In the genomic region with DNA sequence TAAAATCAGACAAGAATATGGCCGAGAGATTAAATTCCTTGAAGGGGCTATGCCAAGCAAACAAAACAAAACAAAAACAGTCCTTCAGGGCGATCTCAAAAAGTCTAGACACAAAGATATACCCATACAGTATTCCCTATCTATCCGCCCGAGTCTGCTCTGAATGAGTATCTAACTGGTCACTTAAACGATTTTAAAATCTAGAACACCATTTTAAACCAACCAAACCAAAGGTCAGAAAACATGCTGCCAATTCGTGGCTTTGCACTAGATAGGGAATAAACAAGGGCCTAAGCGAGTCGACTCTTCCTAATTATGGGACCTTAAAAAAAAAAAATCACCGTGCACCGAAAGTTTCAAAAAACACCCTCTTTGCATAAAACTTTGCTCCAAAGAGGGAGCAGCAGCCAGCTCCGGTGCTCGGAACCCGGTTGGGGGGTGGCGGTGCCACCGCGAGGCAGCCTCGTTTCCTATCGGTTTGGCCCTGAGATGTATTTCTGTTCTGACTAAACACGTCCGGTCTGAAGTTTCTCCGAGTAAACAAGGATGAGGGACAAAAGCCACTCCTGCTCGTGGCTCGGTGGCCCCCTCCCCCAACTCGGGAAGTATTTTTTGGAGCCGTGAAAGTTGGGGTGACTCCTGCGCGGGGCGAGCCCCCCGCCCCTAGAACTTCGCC, we compare ENCODE assay signal across 8 cellular contexts. TPM values are rescaled to one million over a fixed set of nuclear protein-coding genes. Genes with fewer than 3 reads are reported as not detected.
DNase-seq lines count a peak whose midpoint lies in the region; ATAC-seq lines count a peak whose summit lies in the region.

No MANE protein-coding gene starts in this region.

- ATAC-seq in GM18909 (IDR thresholded peaks at IDR 0.05; ENCODE audit: poor library complexity, unreplicated experiment) = peak; percentile 36
- ATAC-seq in HG03432 (IDR thresholded peaks at IDR 0.05; ENCODE audit: unreplicated experiment) = peak; percentile 36
- ATAC-seq in sciatic nerve = peak; percentile 3

- intact Hi-C loops in sciatic nerve (cut with DNase I) = loop anchor here (10.0 kb wide), 1 partner anchor 151 kb away; a partner anchor contains a TSS

- DNase-seq in Ammon's horn (ENCODE audit: low spot score) (peak; percentile 61), T-helper 1 cell (peak; percentile 30 to 88 (median 56)), amniotic stem cell (lab: John Stamatoyannopoulos, UW) (peak; percentile 21), hippocampal formation (lab: John Stamatoyannopoulos, UW) (peak; percentile 61 to 68), sciatic nerve (ENCODE audit: low spot score) (peak; percentile 76), iPS-NIHi7 (ENCODE audit: extremely low spot score) (no peak)

RNA-seq across cellular contexts. Expression of a gene that starts 1.8 kb away (rescaled TPM):
- total RNA-seq in sciatic nerve = 304 TPM

RNA-seq across cellular contexts. Expression of a gene that starts 41.7 kb away (rescaled TPM):
- 0.22 TPM for total RNA-seq in sciatic nerve
